Comparison of ENCODE assay signal across 8 cellular contexts in the genomic region with DNA sequence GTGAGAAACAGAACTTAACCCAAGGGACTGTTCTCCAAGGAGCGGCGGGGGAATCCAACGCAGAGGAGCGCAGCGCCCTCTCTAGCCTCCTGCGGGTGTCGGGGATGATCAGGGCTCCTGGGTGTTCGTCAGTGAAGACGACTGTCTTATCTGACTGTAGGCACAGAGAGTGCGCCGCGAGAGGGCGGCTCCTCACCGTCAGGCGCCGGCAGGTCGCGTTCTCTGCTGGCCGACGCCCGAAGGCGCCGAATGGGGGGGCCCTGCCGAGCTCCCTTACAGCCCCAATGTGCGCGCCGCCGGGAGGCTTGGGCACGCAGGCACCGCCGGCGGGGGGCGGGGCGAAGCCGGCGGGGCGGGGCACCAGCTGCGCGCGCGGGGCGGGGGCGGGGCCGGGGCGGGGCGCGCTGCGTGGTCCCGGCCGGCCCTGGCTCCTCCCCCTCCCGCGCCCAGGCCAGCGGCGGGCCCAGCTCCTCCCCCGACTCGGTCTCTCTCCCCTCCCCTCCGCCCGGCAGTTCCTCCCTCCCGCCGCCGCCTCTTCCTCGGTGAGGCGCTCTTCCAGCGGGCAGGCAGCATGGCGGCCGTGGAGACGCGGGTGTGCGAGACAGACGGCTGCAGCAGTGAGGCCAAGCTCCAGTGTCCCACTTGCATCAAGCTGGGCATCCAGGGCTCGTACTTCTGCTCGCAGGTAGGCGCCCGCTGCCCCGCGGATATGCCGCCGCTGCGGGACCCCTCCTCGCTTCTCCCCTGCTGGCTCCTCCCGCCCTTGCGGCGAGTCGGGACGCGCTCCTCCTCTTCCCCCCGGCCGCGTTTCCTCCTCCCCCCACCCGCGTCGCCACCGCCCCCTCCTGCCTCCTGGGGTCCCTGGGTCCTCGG. TPM values are rescaled to one million over a fixed set of nuclear protein-coding genes. Genes with fewer than 3 reads are reported as not detected.
A peak's percentile ranks its signal among the peaks of the same experiment; 100 is the strongest.
DNase-seq lines count a peak whose midpoint lies in the region; ATAC-seq and TF ChIP-seq lines count a peak whose summit lies in the region.

TSS of gene METAP1 (plus strand) at position 539 of the 873 bp plus-strand sequence. CDS start at position 572, 33 bp downstream.

- H3K4me3 ChIP-seq in LNCaP clone FGC (ENCODE audit: low read depth, low read length) = peak within 1 kb of the TSS; percentile 81

- TF ChIP-seq CTCF in LNCaP clone FGC (IDR thresholded peaks at IDR 0.05; ENCODE audit: control insufficient read depth, extremely low read depth, insufficient read depth) (peak; percentile 88), RWPE1 (conservative IDR thresholded peaks at IDR 0.05; ENCODE audit: low read depth) (peak; percentile 86)

- POLR2A ChIA-PET in RWPE1 (lab: Yijun Ruan, JAX; ENCODE audit: low non-redundant PET) = interaction anchor here (1.8 kb wide), 1 partner anchor 66 kb away, joined by 5 read pairs; the partner anchor contains the start of gene EIF4E

- H3K9me3 Mint-ChIP-seq in activated T-helper 2 cell treated with anti-CD3 and anti-CD28 coated beads, Interferon-gamma antibody, Interleukin-2, Interleukin-4, amounts not matched to agents 10 μg/mL and 5 μg/mL and 100 μg/mL, durations not matched to agents 14 hours and 24 hours and 36 hours = no peaks in the 10 kb centered on the region
- H3K9me3 Mint-ChIP-seq in natural killer cell treated with Interleukin-12 subunit alpha and Interleukin-12 subunit beta and Interleukin-15 and Interleukin-18, amount 100 ng/mL, for 72 hours = no peaks in the 10 kb centered on the region

- CTCF ChIA-PET in RWPE1 (lab: Yijun Ruan, JAX) = interaction anchor here (0.6 to 2.9 kb wide), 12 partner anchors 11 to 280 kb away, joined by 3 to 31 read pairs (median 4); no protein-coding TSS in a partner anchor

- peak within 1 kb of the TSS; percentile 99 for H3K27ac Mint-ChIP-seq in activated T-helper 2 cell treated with anti-CD3 and anti-CD28 coated beads, Interferon-gamma antibody, Interleukin-2, Interleukin-4, amounts not matched to agents 10 μg/mL and 5 μg/mL and 100 μg/mL, durations not matched to agents 14 hours and 24 hours and 36 hours
- peak within 1 kb of the TSS; percentile 92 to 96 for H3K27ac Mint-ChIP-seq in natural killer cell treated with Interleukin-12 subunit alpha and Interleukin-12 subunit beta and Interleukin-15 and Interleukin-18, amount 100 ng/mL, for 72 hours

- intact Hi-C loops in activated T-helper 2 cell treated with anti-CD3 and anti-CD28 coated beads, Interferon-gamma antibody, Interleukin-2, Interleukin-4, amounts not matched to agents 10 μg/mL and 5 μg/mL and 100 μg/mL, durations not matched to agents 14 hours and 24 hours and 36 hours (cut with micrococcal nuclease) = loop anchor here (1.0 to 10.0 kb wide), 11 partner anchors 61 to 949 kb away; partner anchors contain the start of genes ADH5, DNAJB14, EIF4E and RAP1GDS1

- DNase-seq in ELF-1 (ENCODE audit: low read depth, low spot score) = peak; percentile 98
- DNase-seq in H4 (ENCODE audit: low spot score) = peak; percentile 87
- peak; percentile 89 for DNase-seq in LNCaP clone FGC (ENCODE audit: low read depth)
- peak; percentile 92 for DNase-seq in RWPE1 (ENCODE audit: low spot score)
- peak; percentile 94 for DNase-seq in activated T-helper 2 cell treated with anti-CD3 and anti-CD28 coated beads, Interferon-gamma antibody, Interleukin-2, Interleukin-4, amounts not matched to agents 10 μg/mL and 5 μg/mL and 100 μg/mL, durations not matched to agents 14 hours and 24 hours and 36 hours (ENCODE audit: low spot score)
- DNase-seq in fibroblast of peridontal ligament (ENCODE audit: extremely low read depth) = peak; percentile 85
- peak; percentile 97 for DNase-seq in natural killer cell treated with Interleukin-12 subunit alpha and Interleukin-12 subunit beta and Interleukin-15 and Interleukin-18, amount 100 ng/mL, for 72 hours (ENCODE audit: low spot score)
- peak; percentile 95 for DNase-seq in stimulated activated naive CD8-positive, alpha-beta T cell treated with anti-CD3 and anti-CD28 coated beads, Interleukin-15, Interleukin-2, amounts not matched to agents 100 U/mL and 50 U/mL, for 24 hours

- no peaks in the 10 kb centered on the region for H3K27me3 Mint-ChIP-seq in activated T-helper 2 cell treated with anti-CD3 and anti-CD28 coated beads, Interferon-gamma antibody, Interleukin-2, Interleukin-4, amounts not matched to agents 10 μg/mL and 5 μg/mL and 100 μg/mL, durations not matched to agents 14 hours and 24 hours and 36 hours (ENCODE audit: low read depth)
- H3K27me3 Mint-ChIP-seq in natural killer cell treated with Interleukin-12 subunit alpha and Interleukin-12 subunit beta and Interleukin-15 and Interleukin-18, amount 100 ng/mL, for 72 hours = no peaks in the 10 kb centered on the region

- peaks cover 26% of the 10 kb centered on the region for H3K4me1 Mint-ChIP-seq in activated T-helper 2 cell treated with anti-CD3 and anti-CD28 coated beads, Interferon-gamma antibody, Interleukin-2, Interleukin-4, amounts not matched to agents 10 μg/mL and 5 μg/mL and 100 μg/mL, durations not matched to agents 14 hours and 24 hours and 36 hours (ENCODE audit: low read depth)
- peaks cover 23 to 26% of the 10 kb centered on the region in 2 donors for H3K4me1 Mint-ChIP-seq in natural killer cell treated with Interleukin-12 subunit alpha and Interleukin-12 subunit beta and Interleukin-15 and Interleukin-18, amount 100 ng/mL, for 72 hours (ENCODE audit: low read depth in 2 of 2)

- H3K36me3 Mint-ChIP-seq in activated T-helper 2 cell treated with anti-CD3 and anti-CD28 coated beads, Interferon-gamma antibody, Interleukin-2, Interleukin-4, amounts not matched to agents 10 μg/mL and 5 μg/mL and 100 μg/mL, durations not matched to agents 14 hours and 24 hours and 36 hours (ENCODE audit: low read depth) = peaks cover 6% of the 10 kb centered on the region
- no peaks in the 10 kb centered on the region for H3K36me3 Mint-ChIP-seq in natural killer cell treated with Interleukin-12 subunit alpha and Interleukin-12 subunit beta and Interleukin-15 and Interleukin-18, amount 100 ng/mL, for 72 hours

- peak within 1 kb of the TSS; percentile 89 for H3K27ac ChIP-seq in RWPE1

- peak within 1 kb of the TSS; percentile 91 for H3K4me3 Mint-ChIP-seq in activated T-helper 2 cell treated with anti-CD3 and anti-CD28 coated beads, Interferon-gamma antibody, Interleukin-2, Interleukin-4, amounts not matched to agents 10 μg/mL and 5 μg/mL and 100 μg/mL, durations not matched to agents 14 hours and 24 hours and 36 hours (ENCODE audit: low read depth)
- H3K4me3 Mint-ChIP-seq in natural killer cell treated with Interleukin-12 subunit alpha and Interleukin-12 subunit beta and Interleukin-15 and Interleukin-18, amount 100 ng/mL, for 72 hours = peak within 1 kb of the TSS; percentile 89

- ATAC-seq in natural killer cell treated with Interleukin-12 subunit alpha and Interleukin-12 subunit beta and Interleukin-15 and Interleukin-18, amount 100 ng/mL, for 72 hours = peak; percentile 95 to 96
- ATAC-seq in stimulated activated naive CD8-positive, alpha-beta T cell treated with anti-CD3 and anti-CD28 coated beads, Interleukin-15, Interleukin-2, amounts not matched to agents 100 U/mL and 50 U/mL, for 24 hours = peak; percentile 97

RNA-seq across cellular contexts. Expression of gene METAP1, which starts in this region (rescaled TPM):
- total RNA-seq in H4 (2014; rRNA removed; shearing (Covaris generic)) = 84.7 and 94.6 TPM in 2 replicates
- total RNA-seq in activated T-helper 2 cell treated with anti-CD3 and anti-CD28 coated beads, Interferon-gamma antibody, Interleukin-2, Interleukin-4, amounts not matched to agents 10 μg/mL and 5 μg/mL and 100 μg/mL, durations not matched to agents 14 hours and 24 hours and 36 hours = 58.2 and 58.7 TPM in 2 replicates
- total RNA-seq in natural killer cell treated with Interleukin-12 subunit alpha and Interleukin-12 subunit beta and Interleukin-15 and Interleukin-18, amount 100 ng/mL, for 72 hours = 10 to 100 TPM; 46.6 to 62.0 TPM

Comparison
In these comparisons a context has a peak if more than half of its experiments do, and no peak if none do; other contexts are left out.
1. Peak in every context shown above with its lines: DNase-seq, ATAC-seq, H3K4me3 ChIP-seq and H3K27ac ChIP-seq.